In the genomic region with DNA sequence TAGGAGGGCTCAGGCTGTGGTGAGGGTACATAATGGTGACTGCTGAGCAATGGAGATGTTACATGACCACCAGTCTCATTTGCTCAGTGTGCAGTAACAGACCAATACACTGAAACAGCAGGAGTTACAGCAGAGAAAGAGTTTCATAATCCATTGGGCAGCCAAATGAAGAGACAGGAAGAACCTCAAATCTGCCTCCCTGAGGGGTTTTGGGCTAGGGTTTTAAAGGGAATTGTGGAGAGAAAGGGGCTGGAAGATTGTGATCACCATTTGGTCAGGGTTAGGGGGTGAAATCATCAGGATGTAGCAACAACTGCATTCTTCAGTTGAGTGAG, we compare ENCODE assay signal across 18 cellular contexts.
"Had no signal": no experiment of that assay in that cellular context is flagged by ENCODE, and none has a peak within 500 bp of the region (broad histone marks: within the 10 kb centered on the region; RNA-seq: fewer than 3 reads in every experiment).

No MANE protein-coding gene starts in this region.

- H3K27ac Mint-ChIP-seq: naive thymus-derived CD8-positive, alpha-beta T cell had no signal

- H3K4me2 ChIP-seq: hepatocyte had no signal

- DNase-seq: cerebellar nuclear complex; colonic mucosa; effector CD4-positive, alpha-beta T cell; foreskin fibroblast; left colon; left ventricle myocardium superior; mucosa of descending colon; naive thymus-derived CD8-positive, alpha-beta T cell; psoas muscle; sigmoid colon; stimulated activated CD4-positive, alpha-beta T cell treated with anti-CD3 and anti-CD28 coated beads, Interleukin-12 subunit alpha, Interleukin-12 subunit beta, amount 100 ng/mL, for 4 hours; stimulated activated naive CD4-positive, alpha-beta T cell treated with Interleukin-2 at 50 U/mL for 16 hours; trophoblast cell had no signal

- H3K79me2 ChIP-seq: hepatocyte had no signal

- H3K4me1 ChIP-seq: colonic mucosa, esophagus muscularis mucosa, psoas muscle, sigmoid colon had no signal

- H2AFZ ChIP-seq: hepatocyte had no signal

- H3K36me3 ChIP-seq: colonic mucosa, esophagus muscularis mucosa, neutrophil, sigmoid colon had no signal

- H3K4me3 Mint-ChIP-seq: naive thymus-derived CD8-positive, alpha-beta T cell had no signal

- H3K9me3 ChIP-seq: colonic mucosa, mucosa of descending colon, neutrophil, psoas muscle had no signal

- H3K4me3 ChIP-seq: colonic mucosa, esophagus muscularis mucosa, hepatocyte, lung, mucosa of descending colon, psoas muscle, sigmoid colon, skin epidermis had no signal

- H3K27me3 ChIP-seq: colonic mucosa, esophagus muscularis mucosa, hepatocyte, neutrophil, sigmoid colon had no signal

- H3K27ac ChIP-seq: colonic mucosa, esophagus muscularis mucosa, hepatocyte, neutrophil, psoas muscle, sigmoid colon, skin epidermis had no signal

- ATAC-seq: left colon; left ventricle myocardium superior; mucosa of descending colon; naive thymus-derived CD8-positive, alpha-beta T cell; psoas muscle had no signal
